Comparison of ENCODE assay signal across 34 cellular contexts in genomic region chr3:191728186-191728585, GRCh38.
DNase-seq lines count a peak whose midpoint lies in the region; ATAC-seq, FAIRE-seq and TF ChIP-seq lines count a peak whose summit lies in the region.
"Had no signal": no experiment of that assay in that cellular context is flagged by ENCODE, and none has a peak within 500 bp of the region (broad histone marks: within the 10 kb centered on the region; RNA-seq: fewer than 3 reads in every experiment).

No MANE protein-coding gene starts in this region.

- no peak overlapping the region for H3K18ac ChIP-seq in IMR-90 (ENCODE audit: low read depth, low read length)

- H2AFZ ChIP-seq in HepG2 (ENCODE audit: low read length) (no peak overlapping the region), IMR-90 (replicated peaks; ENCODE audit: low read length, poor library complexity) (no peak overlapping the region), K562 (ENCODE audit: low read depth, low read length) (no peak overlapping the region)

- no peaks in the 10 kb centered on the region for H3K27me3 ChIP-seq in HepG2 (ENCODE audit: control insufficient read depth in 1 of 2, insufficient read depth in 2 of 2, low read length in 2 of 2)
- no peaks in the 10 kb centered on the region for H3K27me3 ChIP-seq in right lobe of liver
- H3K27me3 ChIP-seq in IMR-90 (ENCODE audit: control insufficient read depth, insufficient read depth, low read length) = no peaks in the 10 kb centered on the region
- H3K27me3 ChIP-seq in K562 (ENCODE audit: control insufficient read depth in 2 of 2, insufficient read depth in 2 of 2, low read length in 2 of 2) = no peaks in the 10 kb centered on the region
- H3K27me3 ChIP-seq: BE2C; BLaER1; BLaER1 treated with 17β-estradiol and CSF1 and Interleukin-3, amounts not matched to agents 10 nM and 100 nM had no signal

- no peak for TF ChIP-seq EP300 in HepG2 (IDR thresholded peaks at IDR 0.05; ENCODE audit: low read depth in 2 of 2, low read length in 2 of 2)
- TF ChIP-seq EP300 in HepG2 (CRISPR knock-in tag; IDR thresholded peaks at IDR 0.05; ENCODE audit: borderline replicate concordance) = no peak
- no peak for TF ChIP-seq EP300 in A549 (IDR thresholded peaks at IDR 0.05)
- TF ChIP-seq EP300 in K562 (IDR thresholded peaks at IDR 0.05; ENCODE audit: low read length) = no peak

- 91% methylated on average over 1 of the region's 1 CpG for WGBS in HepG2 (ENCODE audit: low lambda C conversion rate)
- 58% methylated on average over 1 of the region's 1 CpG for WGBS in right lobe of liver (ENCODE audit: insufficient coverage, low coverage, low lambda C conversion rate, missing lambda C conversion rate)
- 65% methylated on average over 1 of the region's 1 CpG for WGBS in A549 (ENCODE audit: missing lambda C conversion rate)
- WGBS in IMR-90 (ENCODE audit: extremely low coverage in 2 of 2, insufficient read length in 1 of 2), 2 experiments = no CpG with 5 or more reads among the region's 1 CpG
- 6% methylated on average over 1 of the region's 1 CpG for WGBS in K562 (ENCODE audit: insufficient coverage, low coverage, missing lambda C conversion rate)

- H2AK5ac ChIP-seq in IMR-90 (ENCODE audit: low read depth, low read length) = no peak overlapping the region

- no peak overlapping the region for H2BK15ac ChIP-seq in IMR-90 (ENCODE audit: low read depth, low read length)

- H3K27ac ChIP-seq in HepG2 (ENCODE audit: extremely low read length, insufficient read depth, low read length) (peak overlapping the region; percentile 34), right lobe of liver (peak overlapping the region in 1 of 3 donors; percentile 15), A549 (no peak overlapping the region), IMR-90 (ENCODE audit: insufficient read depth, low read length) (no peak overlapping the region), K562 (ENCODE audit: extremely low read depth, low read depth, low read length) (no peak overlapping the region)
- H3K27ac ChIP-seq: 22Rv1; BLaER1; BLaER1 treated with 17β-estradiol and CSF1 and Interleukin-3, amounts not matched to agents 10 nM and 100 nM; C4-2B had no signal

- H2BK120ac ChIP-seq in IMR-90 (ENCODE audit: low read depth, low read length) = no peak overlapping the region

- no peak for DNase-seq in HepG2 (ENCODE audit: low spot score)
- DNase-seq in right lobe of liver = no peak
- DNase-seq in A549 (ENCODE audit: low read depth in 1 of 2, low spot score in 1 of 2) = no peak
- no peak for DNase-seq in IMR-90
- DNase-seq in K562 (ENCODE audit: extremely low read depth in 1 of 4, low spot score in 3 of 4) = no peak
- no peak for DNase-seq in hypothalamus (lab: John Stamatoyannopoulos, UW)
- DNase-seq in NOMO-1 (lab: John Stamatoyannopoulos, UW; ENCODE audit: unreplicated experiment in 2 of 2) = no peak
- DNase-seq: 8988T; ACHN; AML-193; BE2C; C1 segment of cervical spinal cord; Caco-2; Calu3; CD4-positive, alpha-beta memory T cell; CD4-positive, alpha-beta T cell; CD4-positive, CD25-positive, alpha-beta regulatory T cell; CD8-positive, alpha-beta memory T cell; CD8-positive, alpha-beta T cell; COR-L47; DMS 273 treated with DMSO at 0.1 percent for 48 hours; DMS153; DMS53; DMS79; DMS79 treated with DMSO at 0.1 percent for 48 hours; DND-41; EL had no signal

- no peak for TF ChIP-seq POLR2A in HepG2 (IDR thresholded peaks at IDR 0.05; ENCODE audit: insufficient read depth in 1 of 2, low read depth in 2 of 2, low read length in 2 of 2)
- TF ChIP-seq POLR2A in right lobe of liver (IDR thresholded peaks at IDR 0.05) = no peak
- no peak for TF ChIP-seq POLR2A in A549 (IDR thresholded peaks at IDR 0.05; ENCODE audit: low read length)
- no peak for TF ChIP-seq POLR2A in IMR-90 (IDR thresholded peaks at IDR 0.05; ENCODE audit: low read depth, low read length)
- TF ChIP-seq POLR2A in K562 (conservative IDR thresholded peaks at IDR 0.05) = no peak

- no peaks in the 10 kb centered on the region for H3K9me1 ChIP-seq in IMR-90 (ENCODE audit: insufficient read depth, low read length)
- no peaks in the 10 kb centered on the region for H3K9me1 ChIP-seq in K562 (ENCODE audit: control insufficient read depth, insufficient read depth, low read length)

- no peak overlapping the region for H4K8ac ChIP-seq in IMR-90 (ENCODE audit: low read depth in 2 of 2, low read length in 2 of 2)

- no peak overlapping the region for H2AK9ac ChIP-seq in IMR-90 (replicated peaks; ENCODE audit: low read depth, low read length, poor library complexity)

- no peaks in the 10 kb centered on the region for H3K79me1 ChIP-seq in IMR-90 (ENCODE audit: low read depth in 1 of 2, low read length in 2 of 2)

- H4K5ac ChIP-seq in IMR-90 (ENCODE audit: low read depth, low read length) = no peak overlapping the region

- H3K4me2 ChIP-seq in HepG2 (ENCODE audit: low read depth, low read length) (no peak overlapping the region), A549 (no peak overlapping the region), IMR-90 (ENCODE audit: low read depth, low read length) (no peak overlapping the region), K562 (ENCODE audit: insufficient read depth, low read length) (no peak overlapping the region)
- H3K4me2 ChIP-seq: BLaER1; BLaER1 treated with 17β-estradiol and CSF1 and Interleukin-3, amounts not matched to agents 10 nM and 100 nM had no signal

- H3K79me2 ChIP-seq in HepG2 (ENCODE audit: insufficient read depth, low read length) (no peaks in the 10 kb centered on the region), K562 (ENCODE audit: control insufficient read depth, insufficient read depth, low read length) (no peaks in the 10 kb centered on the region)

- no peaks in the 10 kb centered on the region for H3K9me3 ChIP-seq in HepG2 (ENCODE audit: low read length)
- H3K9me3 ChIP-seq in right lobe of liver = no peaks in the 10 kb centered on the region
- H3K9me3 ChIP-seq in A549 = no peaks in the 10 kb centered on the region
- H3K9me3 ChIP-seq in IMR-90 (ENCODE audit: control insufficient read depth, insufficient read depth, low read length) = no peaks in the 10 kb centered on the region; the same call in 1 of the 2 replicates
- no peaks in the 10 kb centered on the region; the same call in 1 of the 2 replicates for H3K9me3 ChIP-seq in K562 (replicated peaks; ENCODE audit: control insufficient read depth, insufficient read depth, low read depth, low read length)
- H3K9me3 ChIP-seq: BE2C; BLaER1; BLaER1 treated with 17β-estradiol and CSF1 and Interleukin-3, amounts not matched to agents 10 nM and 100 nM had no signal

- intact Hi-C loops in HepG2 (cut with micrococcal nuclease; ENCODE audit: unreplicated experiment) (no loop called here), right lobe of liver (cut with DNase I) (no loop called here), IMR-90 (cut with micrococcal nuclease) (no loop called here), K562 (cut with micrococcal nuclease) (no loop called here)

- TF ChIP-seq CTCF in HepG2 (CRISPR knock-in tag; IDR thresholded peaks at IDR 0.05) (no peak), right lobe of liver (IDR thresholded peaks at IDR 0.05) (no peak), A549 (IDR thresholded peaks at IDR 0.05) (no peak), IMR-90 (conservative IDR thresholded peaks at IDR 0.05; ENCODE audit: low read depth, low read length) (no peak), K562 (IDR thresholded peaks at IDR 0.05 in 2 of 3, conservative IDR thresholded peaks at IDR 0.05 in 1 of 3; ENCODE audit: insufficient read depth in 2 of 3, low read depth in 1 of 3, low read length in 3 of 3) (no peak)

- H3K9ac ChIP-seq in HepG2 (ENCODE audit: insufficient read depth, low read depth, low read length) (no peak overlapping the region), IMR-90 (ENCODE audit: low read depth, low read length) (no peak overlapping the region), K562 (ENCODE audit: insufficient read depth in 1 of 2, low read depth in 2 of 2, low read length in 2 of 2) (no peak overlapping the region)
- H3K9ac ChIP-seq: BLaER1; BLaER1 treated with 17β-estradiol and CSF1 and Interleukin-3, amounts not matched to agents 10 nM and 100 nM had no signal

- no peak overlapping the region for H2BK20ac ChIP-seq in IMR-90 (ENCODE audit: low read depth, low read length)

- POLR2A ChIA-PET in HepG2 (lab: Yijun Ruan, JAX) (no interaction called here), A549 (lab: Yijun Ruan, JAX) (no interaction called here), IMR-90 (lab: Charles Lee; ENCODE audit: unreplicated experiment) (no interaction called here), K562 (lab: Yijun Ruan, JAX) (no interaction called here)

- no peak overlapping the region for H3K23ac ChIP-seq in IMR-90 (ENCODE audit: low read depth, low read length)

- dilution Hi-C loops in IMR-90 (cut with HindIII; ENCODE audit: low sequenced_read_pairs, unreplicated experiment) = no loop called here

- H3K4me1 ChIP-seq in HepG2 (ENCODE audit: insufficient read depth, low read length) (peaks cover 38% of the 10 kb centered on the region), right lobe of liver (peaks cover 0 to 23% (median 5%) of the 10 kb centered on the region in 4 donors), A549 (no peaks in the 10 kb centered on the region), IMR-90 (ENCODE audit: control insufficient read depth, insufficient read depth, low read length) (no peaks in the 10 kb centered on the region), K562 (replicated peaks in 1 of 2; ENCODE audit: control insufficient read depth in 2 of 2, insufficient read depth in 2 of 2, low read length in 2 of 2) (no peaks in the 10 kb centered on the region)
- H3K4me1 ChIP-seq: BE2C; BLaER1; BLaER1 treated with 17β-estradiol and CSF1 and Interleukin-3, amounts not matched to agents 10 nM and 100 nM had no signal

- CTCF ChIA-PET in HepG2 (lab: Yijun Ruan, JAX; ENCODE audit: low intra/inter-chr PET ratio, low total read pairs) (no interaction called here), A549 (lab: Yijun Ruan, JAX) (no interaction called here), IMR-90 (lab: Yijun Ruan, JAX) (no interaction called here), K562 (lab: Yijun Ruan, JAX; ENCODE audit: low intra/inter-chr PET ratio) (no interaction called here)

- in situ Hi-C loops in HepG2 (cut with HindIII; ENCODE audit: extremely low pct_ligation_motif_present, low pct_unique_long_range_greater_than_20kb) = no loop called here
- in situ Hi-C loops in IMR-90 (cut with MboI; ENCODE audit: low sequenced_read_pairs) = no loop called here
- in situ Hi-C loops in K562 (cut with MboI) = no loop called here

- no peak overlapping the region for H3K4me3 ChIP-seq in HepG2 (replicated peaks in 1 of 3; ENCODE audit: insufficient read depth in 1 of 3, low read depth in 2 of 3, low read length in 3 of 3)
- H3K4me3 ChIP-seq in right lobe of liver = no peak overlapping the region
- no peak overlapping the region for H3K4me3 ChIP-seq in A549
- H3K4me3 ChIP-seq in IMR-90 (ENCODE audit: insufficient read depth, low read depth, low read length) = no peak overlapping the region
- no peak overlapping the region for H3K4me3 ChIP-seq in K562
- H3K4me3 ChIP-seq: BLaER1; BLaER1 treated with 17β-estradiol and CSF1 and Interleukin-3, amounts not matched to agents 10 nM and 100 nM had no signal

- H2BK5ac ChIP-seq in IMR-90 (ENCODE audit: low read depth, low read length, poor library complexity, severe bottlenecking) = no peak overlapping the region

- no peak for ATAC-seq in HepG2
- ATAC-seq in right lobe of liver = no peak
- ATAC-seq in A549 = no peak
- no peak for ATAC-seq in IMR-90 (ENCODE audit: low read depth)
- no peak for ATAC-seq in K562
- no peak for ATAC-seq in GM21825 (IDR thresholded peaks at IDR 0.05; ENCODE audit: unreplicated experiment)
- ATAC-seq: CD8-positive, alpha-beta T cell had no signal

- no peak overlapping the region for H3K4ac ChIP-seq in IMR-90 (ENCODE audit: low read depth, low read length)

- BruUV-seq in HepG2 (replicated peaks; lab: Mats Ljungman, UMichigan) (no TSS peak), IMR-90 (replicated peaks; lab: Mats Ljungman, UMichigan) (no TSS peak), K562 (replicated peaks; lab: Mats Ljungman, UMichigan) (no TSS peak)

- FAIRE-seq in HepG2 (lab: Jason Lieb, UNC) (no peak), A549 (lab: Jason Lieb, UNC) (no peak), K562 (lab: Jason Lieb, UNC) (no peak)
- FAIRE-seq: A204.1, D721Med had no signal

- H3K56ac ChIP-seq in IMR-90 (ENCODE audit: extremely low read depth, insufficient read depth, low read length) = no peak overlapping the region

- H4K91ac ChIP-seq in IMR-90 (ENCODE audit: insufficient read depth, low read depth, low read length) = no peak overlapping the region

- no peaks in the 10 kb centered on the region for H3K36me3 ChIP-seq in HepG2 (replicated peaks in 1 of 2; ENCODE audit: control insufficient read depth in 1 of 2, insufficient read depth in 2 of 2, low read length in 2 of 2)
- no peaks in the 10 kb centered on the region for H3K36me3 ChIP-seq in right lobe of liver
- H3K36me3 ChIP-seq in IMR-90 (ENCODE audit: control insufficient read depth, insufficient read depth, low read length) = no peaks in the 10 kb centered on the region
- H3K36me3 ChIP-seq in K562 (ENCODE audit: control insufficient read depth, insufficient read depth, low read length) = no peaks in the 10 kb centered on the region
- H3K36me3 ChIP-seq: BE2C; BLaER1; BLaER1 treated with 17β-estradiol and CSF1 and Interleukin-3, amounts not matched to agents 10 nM and 100 nM had no signal

- H4K20me1 ChIP-seq in HepG2 (ENCODE audit: insufficient read depth, low read length) (no peaks in the 10 kb centered on the region), IMR-90 (ENCODE audit: insufficient read depth, low read length) (no peaks in the 10 kb centered on the region), K562 (replicated peaks; ENCODE audit: control insufficient read depth, insufficient read depth, low read length) (no peaks in the 10 kb centered on the region)
- H4K20me1 ChIP-seq: BLaER1; BLaER1 treated with 17β-estradiol and CSF1 and Interleukin-3, amounts not matched to agents 10 nM and 100 nM had no signal

- H3K14ac ChIP-seq in IMR-90 (replicated peaks; ENCODE audit: low read depth, low read length) = no peak overlapping the region

- TF ChIP-seq RAD21 in HepG2 (CRISPR knock-in tag; IDR thresholded peaks at IDR 0.05) (no peak), A549 (conservative IDR thresholded peaks at IDR 0.05 in 1 of 2, IDR thresholded peaks at IDR 0.05 in 1 of 2) (no peak), IMR-90 (IDR thresholded peaks at IDR 0.05; ENCODE audit: low read length) (no peak), K562 (CRISPR knock-in tag; conservative IDR thresholded peaks at IDR 0.05 in 1 of 2, IDR thresholded peaks at IDR 0.05 in 1 of 2) (no peak)

Comparison
In these comparisons a context has a peak if more than half of its experiments do, and no peak if none do; other contexts are left out.
1. Of the 241 proteins assayed by ChIP-seq in both HepG2 and K562: peak only in HepG2: MAFK; only in K562: MAFG and NFE2L1; in both: MAFF; in neither: 237.